ENCODE assay signal across 1 cellular context in the genomic region with DNA sequence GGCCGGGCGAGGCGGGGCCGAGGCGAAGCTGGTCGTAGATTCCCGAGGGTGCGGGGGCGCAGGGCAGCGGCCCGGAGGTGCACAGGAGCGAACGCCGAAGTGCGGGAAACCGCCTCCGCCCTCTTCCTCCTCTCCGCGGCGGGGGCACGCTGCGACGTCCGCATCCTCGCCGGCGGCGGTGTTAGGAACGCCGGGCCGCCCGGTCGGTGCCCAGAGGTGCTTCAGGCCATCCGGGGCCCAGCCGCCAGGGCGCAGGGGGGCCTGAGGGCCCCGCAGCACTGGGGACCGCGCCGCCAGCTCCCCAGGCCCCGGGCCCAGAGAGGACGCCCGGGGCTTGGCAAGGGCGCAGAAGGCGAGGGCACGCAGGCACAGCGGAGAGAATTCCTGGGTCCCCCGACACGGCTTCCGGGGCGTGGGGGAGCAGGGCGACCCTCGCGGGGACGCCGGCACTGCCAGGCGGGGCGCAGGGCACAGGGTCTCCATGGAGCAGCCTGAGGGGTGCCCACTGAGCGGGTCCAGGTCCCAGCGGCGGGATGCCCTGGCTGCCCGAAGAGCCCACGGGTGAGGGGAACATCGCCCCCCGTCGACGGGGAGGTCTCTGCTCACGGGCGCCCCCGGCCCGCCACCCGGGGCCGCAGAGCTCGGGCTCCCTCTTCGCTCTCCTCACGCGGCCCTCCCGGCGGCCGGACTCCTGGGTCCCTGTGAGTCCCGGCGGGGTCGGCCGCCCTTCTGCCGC.
TF ChIP-seq lines count a peak whose summit lies in the region.

No MANE protein-coding gene starts in this region.

TF ChIP-seq in SK-N-SH, 30 proteins besides CTCF, POLR2A, EP300 and RAD21 (continued from another document):
- TF ChIP-seq PBX3 (IDR thresholded peaks at IDR 0.05), result no peak
TF ChIP-seq in SK-N-SH: peak in this region for 1.
